Comparison of ENCODE assay signal across 19 cellular contexts in the genomic region with DNA sequence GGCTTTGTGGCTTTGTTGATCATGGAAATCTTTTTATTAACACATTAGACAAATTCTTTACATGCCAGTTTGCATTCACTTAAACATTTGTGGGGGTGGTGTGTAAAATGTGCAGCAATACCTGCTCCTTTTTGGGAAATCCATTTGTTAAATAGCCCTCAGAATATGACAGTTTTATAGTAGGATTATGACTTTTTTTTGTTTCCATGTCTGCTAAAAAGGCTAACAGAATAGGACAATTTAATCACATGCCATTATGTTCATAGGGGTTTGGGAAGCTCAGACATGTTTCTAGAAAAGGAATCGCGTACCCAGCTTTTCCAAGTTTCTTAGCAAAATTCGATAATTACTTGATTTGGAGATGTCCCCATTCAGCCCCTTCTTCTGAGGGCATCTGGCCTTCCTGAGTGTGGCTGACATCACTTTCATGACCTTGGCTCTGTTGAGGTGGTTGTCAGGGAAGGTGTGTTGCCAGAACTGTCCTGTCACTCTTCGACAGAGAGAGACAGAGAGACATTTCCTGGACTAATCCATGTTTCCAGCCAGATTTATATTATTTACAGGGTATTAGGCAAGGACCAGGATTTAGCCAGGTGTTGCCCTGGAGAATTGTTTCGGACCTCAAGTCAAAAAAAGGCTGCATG.
DNase-seq lines count a peak whose midpoint lies in the region; ATAC-seq and TF ChIP-seq lines count a peak whose summit lies in the region.
"Had no signal": no experiment of that assay in that cellular context is flagged by ENCODE, and none has a peak within 500 bp of the region (broad histone marks: within the 10 kb centered on the region; RNA-seq: fewer than 3 reads in every experiment).

No MANE protein-coding gene starts in this region.

- peaks cover 37% of the 10 kb centered on the region for H3K79me1 ChIP-seq in mesenchymal stem cell (replicated peaks; ENCODE audit: low read length, poor library complexity, severe bottlenecking)

- POLR2A ChIA-PET in RWPE1 (lab: Yijun Ruan, JAX; ENCODE audit: low non-redundant PET) = no interaction called here

- H3K4ac ChIP-seq in mesenchymal stem cell (ENCODE audit: low read depth in 1 of 2, low read length in 2 of 2) = no peak overlapping the region

- TF ChIP-seq POLR2A in heart left ventricle (IDR thresholded peaks at IDR 0.05) (no peak), thyroid gland (IDR thresholded peaks at IDR 0.05) (no peak), lower leg skin (IDR thresholded peaks at IDR 0.05) (no peak)

- H3K4me1 Mint-ChIP-seq in type B pancreatic cell (ENCODE audit: unreplicated experiment) = peaks cover 44% of the 10 kb centered on the region
- H3K4me1 Mint-ChIP-seq: activated naive CD4-positive, alpha-beta T cell treated with anti-CD3 and anti-CD28 coated beads, Interleukin-2, amount 50 U/mL, for 24 hours; central memory CD8-positive, alpha-beta T cell; T-cell had no signal

- intact Hi-C loops in heart left ventricle (cut with DNase I) = loop anchor here in 3 of 10 donors (5.0 to 10.0 kb wide), 2 partner anchors 123 to 240 kb away; partner anchors contain the start of gene PTPRG (in 2 of the 3)
- intact Hi-C loops in thyroid gland (cut with DNase I) = no loop called here
- intact Hi-C loops in lower leg skin (cut with DNase I; ENCODE audit: low total_unique reads) = no loop called here

- no peak overlapping the region for H3K23ac ChIP-seq in mesenchymal stem cell (ENCODE audit: low read length in 2 of 2)

- H3K27me3 ChIP-seq in heart left ventricle = no peaks in the 10 kb centered on the region
- no peaks in the 10 kb centered on the region for H3K27me3 ChIP-seq in mesenchymal stem cell (ENCODE audit: control insufficient read depth in 1 of 2, insufficient read depth in 1 of 2, low read length in 2 of 2)
- H3K27me3 ChIP-seq in thyroid gland = no peaks in the 10 kb centered on the region
- H3K27me3 ChIP-seq: vagina had no signal

- H3K27me3 Mint-ChIP-seq in type B pancreatic cell = no peaks in the 10 kb centered on the region
- H3K27me3 Mint-ChIP-seq: CD4-positive, alpha-beta T cell; central memory CD8-positive, alpha-beta T cell; T-cell had no signal

- H3K9me3 Mint-ChIP-seq in type B pancreatic cell = no peaks in the 10 kb centered on the region
- H3K9me3 Mint-ChIP-seq: activated naive CD4-positive, alpha-beta T cell treated with anti-CD3 and anti-CD28 coated beads, Interleukin-2, amount 50 U/mL, for 24 hours; activated T-helper 1 cell treated with anti-CD3 and anti-CD28 coated beads, Interleukin-12 subunit alpha, Interleukin-12 subunit beta, Interleukin-2, Interleukin-4 antibody, amounts not matched to agents 30 ng/mL and 10 ng/mL and 1 ng/mL, durations not matched to agents 14 hours and 24 hours and 36 hours; CD4-positive, alpha-beta T cell; T-cell had no signal

- H3K4me3 Mint-ChIP-seq in type B pancreatic cell = peak overlapping the region; percentile 32
- H3K4me3 Mint-ChIP-seq: activated naive CD4-positive, alpha-beta T cell treated with anti-CD3 and anti-CD28 coated beads, Interleukin-2, amount 50 U/mL, for 24 hours; activated T-helper 1 cell treated with anti-CD3 and anti-CD28 coated beads, Interleukin-12 subunit alpha, Interleukin-12 subunit beta, Interleukin-2, Interleukin-4 antibody, amounts not matched to agents 30 ng/mL and 10 ng/mL and 1 ng/mL, durations not matched to agents 14 hours and 24 hours and 36 hours; CD4-positive, alpha-beta T cell; central memory CD8-positive, alpha-beta T cell; T-cell had no signal

- H3K4me1 ChIP-seq in heart left ventricle = peaks cover 5 to 62% (median 30%) of the 10 kb centered on the region in 12 donors
- peaks cover 14% of the 10 kb centered on the region for H3K4me1 ChIP-seq in mesenchymal stem cell (ENCODE audit: control insufficient read depth, insufficient read depth, low read depth, low read length)
- H3K4me1 ChIP-seq in thyroid gland = peaks cover 29 to 36% of the 10 kb centered on the region in 2 donors

- DNase-seq in RWPE1 (ENCODE audit: low spot score) = no peak
- DNase-seq in heart left ventricle = peak in 2 of 5 donors; percentile 33 to 49
- no peak for DNase-seq in mesenchymal stem cell
- no peak for DNase-seq in type B pancreatic cell (ENCODE audit: extremely low spot score, unreplicated experiment)
- no peak for DNase-seq in thyroid gland
- DNase-seq in AG08396 (ENCODE audit: low spot score) = no peak
- DNase-seq in lower leg skin (ENCODE audit: low spot score in 2 of 2) = no peak
- DNase-seq: activated CD4-positive, alpha-beta T cell treated with anti-CD3 and anti-CD28 coated beads for 48 hours; CD4-positive, alpha-beta T cell; DMS 273 treated with DMSO at 0.1 percent for 48 hours; mammary epithelial cell; NCI-H187 treated with DMSO at 0.1 percent for 48 hours; PC-3; T-cell had no signal

- CTCF ChIA-PET in RWPE1 (lab: Yijun Ruan, JAX) = interaction anchor here (0.6 kb wide), 1 partner anchor 1896 kb away, joined by 6 read pairs; no protein-coding TSS in a partner anchor

- no peak overlapping the region for H3K4me3 ChIP-seq in heart left ventricle
- no peak overlapping the region for H3K4me3 ChIP-seq in mesenchymal stem cell (ENCODE audit: insufficient read depth in 1 of 2, low read depth in 1 of 2, low read length in 2 of 2)
- no peak overlapping the region for H3K4me3 ChIP-seq in thyroid gland (replicated peaks in 1 of 3)
- no peak overlapping the region for H3K4me3 ChIP-seq in lower leg skin (ENCODE audit: low read depth, poor library complexity, severe bottlenecking)
- H3K4me3 ChIP-seq: vagina had no signal

- H2AFZ ChIP-seq in mesenchymal stem cell (ENCODE audit: low read depth, low read length) = no peak overlapping the region

- H2BK5ac ChIP-seq in mesenchymal stem cell (ENCODE audit: low read depth, low read length, poor library complexity, severe bottlenecking) = no peak overlapping the region

- no peak overlapping the region for H4K8ac ChIP-seq in mesenchymal stem cell (ENCODE audit: low read length)

- H3K9ac ChIP-seq in mesenchymal stem cell (ENCODE audit: low read length) = no peak overlapping the region

- no peak overlapping the region for H2AK5ac ChIP-seq in mesenchymal stem cell (ENCODE audit: low read length, severe bottlenecking)

- no peak overlapping the region for H2BK12ac ChIP-seq in mesenchymal stem cell (ENCODE audit: low read length in 2 of 2)

- no peak overlapping the region for H3K14ac ChIP-seq in mesenchymal stem cell (ENCODE audit: low read length in 2 of 2)

- no peak overlapping the region for H3K18ac ChIP-seq in mesenchymal stem cell (ENCODE audit: low read depth in 1 of 2, low read length in 2 of 2)

- H3K36me3 ChIP-seq in heart left ventricle (peaks cover 0 to 5% (median 0%) of the 10 kb centered on the region in 9 donors), mesenchymal stem cell (ENCODE audit: control insufficient read depth in 1 of 2, insufficient read depth in 2 of 2, low read depth in 1 of 2, low read length in 2 of 2) (peaks cover 0 to 10% of the 10 kb centered on the region in 2 experiments), thyroid gland (no peaks in the 10 kb centered on the region)
- H3K36me3 ChIP-seq: vagina had no signal

- no peak overlapping the region for H2BK120ac ChIP-seq in mesenchymal stem cell (ENCODE audit: low read depth, low read length)

- H2BK15ac ChIP-seq in mesenchymal stem cell (ENCODE audit: low read depth, poor library complexity, severe bottlenecking) = no peak overlapping the region

- TF ChIP-seq CTCF in RWPE1 (conservative IDR thresholded peaks at IDR 0.05; ENCODE audit: low read depth) = no peak
- TF ChIP-seq CTCF in heart left ventricle (IDR thresholded peaks at IDR 0.05) = no peak
- no peak for TF ChIP-seq CTCF in type B pancreatic cell (conservative IDR thresholded peaks at IDR 0.05)
- TF ChIP-seq CTCF in thyroid gland (IDR thresholded peaks at IDR 0.05) = no peak
- no peak for TF ChIP-seq CTCF in lower leg skin (IDR thresholded peaks at IDR 0.05)

- H3K36me3 Mint-ChIP-seq in type B pancreatic cell = peaks cover 6% of the 10 kb centered on the region
- H3K36me3 Mint-ChIP-seq: activated naive CD4-positive, alpha-beta T cell treated with anti-CD3 and anti-CD28 coated beads, Interleukin-2, amount 50 U/mL, for 24 hours; T-cell had no signal

- peak overlapping the region; percentile 56 for H3K27ac ChIP-seq in RWPE1
- H3K27ac ChIP-seq in heart left ventricle = peak overlapping the region in 11 of 12 donors; percentile 5 to 68 (median 40)
- H3K27ac ChIP-seq in mesenchymal stem cell (ENCODE audit: low read length, poor library complexity, severe bottlenecking) = no peak overlapping the region
- H3K27ac ChIP-seq in thyroid gland = no peak overlapping the region
- H3K27ac ChIP-seq: vagina had no signal

- WGBS in heart left ventricle, 4 donors = 66 to 73% (median 68%) methylated on average over 5 of the region's 5 CpGs
- 60% methylated on average over 4 of the region's 5 CpGs for WGBS in mesenchymal stem cell
- 81 to 86% methylated on average over 5 of the region's 5 CpGs for WGBS in thyroid gland, 2 donors
- 88 to 91% methylated on average over 5 of the region's 5 CpGs for WGBS in lower leg skin, 2 donors

- peak in 3 of 4 donors; percentile 51 to 75 (median 69) for ATAC-seq in heart left ventricle
- ATAC-seq: HCT116, PC-3, T-cell had no signal

- no peak overlapping the region for H4K91ac ChIP-seq in mesenchymal stem cell (ENCODE audit: low read length)

- H3K9me3 ChIP-seq in heart left ventricle = no peaks in the 10 kb centered on the region
- H3K9me3 ChIP-seq in mesenchymal stem cell (ENCODE audit: control insufficient read depth, low read length) = no peaks in the 10 kb centered on the region
- H3K9me3 ChIP-seq in thyroid gland = no peaks in the 10 kb centered on the region
- H3K9me3 ChIP-seq: vagina had no signal

- peak overlapping the region; percentile 60 for H3K4me2 ChIP-seq in mesenchymal stem cell (ENCODE audit: low read length, poor library complexity, severe bottlenecking)

- no peak overlapping the region for H3K27ac Mint-ChIP-seq in type B pancreatic cell
- H3K27ac Mint-ChIP-seq: activated naive CD4-positive, alpha-beta T cell treated with anti-CD3 and anti-CD28 coated beads, Interleukin-2, amount 50 U/mL, for 24 hours; activated T-helper 1 cell treated with anti-CD3 and anti-CD28 coated beads, Interleukin-12 subunit alpha, Interleukin-12 subunit beta, Interleukin-2, Interleukin-4 antibody, amounts not matched to agents 30 ng/mL and 10 ng/mL and 1 ng/mL, durations not matched to agents 14 hours and 24 hours and 36 hours; CD4-positive, alpha-beta T cell; T-cell had no signal

Comparison
In these comparisons a context has a peak if more than half of its experiments do, and no peak if none do; other contexts are left out.
1. H3K27ac ChIP-seq: peak in RWPE1 (single experiment) and heart left ventricle (11 of 12); none in mesenchymal stem cell (single experiment) and thyroid gland (0 of 3).